ENCODE assay signal across 17 cellular contexts in genomic region chr19:32124585-32124984, GRCh38.
DNase-seq lines count a peak whose midpoint lies in the region; ATAC-seq and TF ChIP-seq lines count a peak whose summit lies in the region.
"Had no signal": no experiment of that assay in that cellular context is flagged by ENCODE, and none has a peak within 500 bp of the region (broad histone marks: within the 10 kb centered on the region; RNA-seq: fewer than 3 reads in every experiment).

No MANE protein-coding gene starts in this region.

- no peaks in the 10 kb centered on the region for H3K36me3 Mint-ChIP-seq in nephron (ENCODE audit: low read depth)
- H3K36me3 Mint-ChIP-seq: CD14-positive monocyte; CD8-positive, alpha-beta memory T cell had no signal

- H3K4me3 Mint-ChIP-seq in nephron = no peak overlapping the region
- H3K4me3 Mint-ChIP-seq: B cell; CD14-positive monocyte; CD4-positive, alpha-beta T cell; CD8-positive, alpha-beta memory T cell; H9 had no signal

- no peak overlapping the region for H3K4me3 ChIP-seq in BLaER1
- H3K4me3 ChIP-seq in esophagus muscularis mucosa = no peak overlapping the region
- H3K4me3 ChIP-seq: BLaER1 treated with 17β-estradiol and CSF1 and Interleukin-3, amounts not matched to agents 10 nM and 100 nM had no signal

- TF ChIP-seq POLR2A in esophagus muscularis mucosa (IDR thresholded peaks at IDR 0.05; ENCODE audit: low read depth) = no peak

- H3K27me3 ChIP-seq in BLaER1 (no peaks in the 10 kb centered on the region), esophagus muscularis mucosa (peaks cover 0 to 31% (median 0%) of the 10 kb centered on the region in 4 donors)
- H3K27me3 ChIP-seq: BLaER1 treated with 17β-estradiol and CSF1 and Interleukin-3, amounts not matched to agents 10 nM and 100 nM had no signal

- H3K36me3 ChIP-seq in BLaER1 = no peaks in the 10 kb centered on the region
- no peaks in the 10 kb centered on the region for H3K36me3 ChIP-seq in esophagus muscularis mucosa
- H3K36me3 ChIP-seq: BLaER1 treated with 17β-estradiol and CSF1 and Interleukin-3, amounts not matched to agents 10 nM and 100 nM had no signal

- H3K9me3 ChIP-seq in BLaER1 = peaks cover 6% of the 10 kb centered on the region; the same call in 1 of the 2 replicates
- no peaks in the 10 kb centered on the region for H3K9me3 ChIP-seq in esophagus muscularis mucosa

- 90% methylated on average over 7 of the region's 10 CpGs for WGBS in esophagus muscularis mucosa

- no peak overlapping the region for H3K9ac ChIP-seq in BLaER1

- no peak for TF ChIP-seq EP300 in esophagus muscularis mucosa (IDR thresholded peaks at IDR 0.05)

- H3K27me3 Mint-ChIP-seq in nephron (ENCODE audit: low read depth) = no peaks in the 10 kb centered on the region
- H3K27me3 Mint-ChIP-seq: B cell had no signal

- no peaks in the 10 kb centered on the region for H4K20me1 ChIP-seq in BLaER1
- H4K20me1 ChIP-seq: BLaER1 treated with 17β-estradiol and CSF1 and Interleukin-3, amounts not matched to agents 10 nM and 100 nM had no signal

- peak overlapping the region; percentile 15; the same call in 1 of the 2 replicates for H3K27ac ChIP-seq in BLaER1
- H3K27ac ChIP-seq in esophagus muscularis mucosa (replicated peaks in 1 of 4) = no peak overlapping the region
- H3K27ac ChIP-seq: 22Rv1 had no signal

- no peaks in the 10 kb centered on the region for H3K9me3 Mint-ChIP-seq in nephron
- H3K9me3 Mint-ChIP-seq: CD4-positive, alpha-beta T cell had no signal

- DNase-seq in esophagus muscularis mucosa (ENCODE audit: extremely low spot score) (peak; percentile 77), DMS79 (lab: John Stamatoyannopoulos, UW) (no peak)
- DNase-seq in activated CD4-positive, alpha-beta T cell treated with anti-CD3 and anti-CD28 coated beads, Interleukin-2, amount 50 U/mL, for 4 hours = no peak
- DNase-seq: CD4-positive, alpha-beta T cell; CD8-positive, alpha-beta memory T cell; DMS 273 treated with DMSO at 0.1 percent for 48 hours; DMS79 treated with DMSO at 0.1 percent for 48 hours; GF-D8; H9 had no signal

- no peak for TF ChIP-seq CTCF in esophagus muscularis mucosa (IDR thresholded peaks at IDR 0.05)
- no peak for TF ChIP-seq CTCF in nephron (IDR thresholded peaks at IDR 0.05; ENCODE audit: unreplicated experiment in 3 of 3)

- H3K4me1 Mint-ChIP-seq in nephron = peaks cover 31% of the 10 kb centered on the region
- H3K4me1 Mint-ChIP-seq: B cell; CD14-positive monocyte; CD8-positive, alpha-beta memory T cell had no signal

- H3K4me1 ChIP-seq in BLaER1 (peaks cover 39% of the 10 kb centered on the region), esophagus muscularis mucosa (no peaks in the 10 kb centered on the region)

- intact Hi-C loops in esophagus muscularis mucosa (cut with DNase I) = no loop called here

- H3K4me2 ChIP-seq in BLaER1 = no peak overlapping the region; the same call in 1 of the 2 replicates

- H3K27ac Mint-ChIP-seq in nephron = peak overlapping the region in 2 of 3 experiments; percentile 67 to 90
- H3K27ac Mint-ChIP-seq: B cell; CD4-positive, alpha-beta T cell; CD8-positive, alpha-beta memory T cell had no signal

- no peak for ATAC-seq in HG02938 (IDR thresholded peaks at IDR 0.05; ENCODE audit: unreplicated experiment)
- ATAC-seq: HCT116 had no signal
